Comparison of ENCODE assay signal across 8 cellular contexts in the genomic region with DNA sequence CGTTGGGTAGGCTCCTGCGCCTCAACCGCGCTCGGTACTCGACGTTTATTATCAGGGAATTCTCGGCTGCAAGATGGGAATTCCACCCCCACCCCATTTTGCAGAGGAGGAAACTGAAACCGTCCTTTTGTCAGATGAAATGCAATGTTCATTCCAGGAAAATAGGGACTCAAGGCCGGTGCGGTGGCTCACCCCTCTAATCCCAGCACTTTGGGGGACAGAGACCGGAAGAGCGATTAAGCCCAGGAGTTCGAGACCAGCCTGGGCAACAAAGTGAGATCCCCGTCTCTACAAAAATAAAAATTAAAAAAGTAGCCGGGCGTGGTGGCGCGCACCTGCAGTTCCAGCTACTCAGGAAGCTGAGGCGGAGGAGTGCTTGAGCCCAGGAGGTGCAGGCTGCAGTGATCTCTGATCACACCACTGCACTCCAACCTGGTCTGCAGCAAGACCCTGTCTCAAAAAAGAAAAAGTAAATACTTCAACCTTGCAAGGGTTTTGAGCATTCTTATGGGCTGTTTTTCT. TPM values are rescaled to one million over a fixed set of nuclear protein-coding genes. Genes with fewer than 3 reads are reported as not detected.
DNase-seq lines count a peak whose midpoint lies in the region; ATAC-seq and TF ChIP-seq lines count a peak whose summit lies in the region.

No MANE protein-coding gene starts in this region.

- H3K27me3 Mint-ChIP-seq in natural killer cell (ENCODE audit: low read depth in 2 of 2), result no peaks in the 10 kb centered on the region

- H4K20me1 ChIP-seq in BLaER1 treated with 17β-estradiol and CSF1 and Interleukin-3, amounts not matched to agents 10 nM and 100 nM, result peaks cover 0 to 11% (median 0%) of the 10 kb centered on the region in 11 experiments; a peak in 2 of 22 replicates
- no peaks in the 10 kb centered on the region for H4K20me1 ChIP-seq in MM.1S (ENCODE audit: insufficient read depth, low read length)

- peak overlapping the region; percentile 66 to 94 (median 91) for H3K27ac ChIP-seq in BLaER1 treated with 17β-estradiol and CSF1 and Interleukin-3, amounts not matched to agents 10 nM and 100 nM
- H3K27ac ChIP-seq in MM.1S (ENCODE audit: low read length) (peak overlapping the region; percentile 80), colonic mucosa (peak overlapping the region; percentile 99)

- no peaks in the 10 kb centered on the region for H3K9me3 Mint-ChIP-seq in natural killer cell

- peak overlapping the region; percentile 83 for H2AFZ ChIP-seq in MM.1S (ENCODE audit: low read length)

- peak overlapping the region; percentile 95 for H3K4me3 Mint-ChIP-seq in natural killer cell

- no peak for TF ChIP-seq CTCF in MM.1S (IDR thresholded peaks at IDR 0.05; ENCODE audit: low read length)
- TF ChIP-seq CTCF in colonic mucosa (IDR thresholded peaks at IDR 0.05), result no peak
- TF ChIP-seq CTCF in natural killer cell (IDR thresholded peaks at IDR 0.05), result no peak

- H3K4me1 Mint-ChIP-seq in natural killer cell, result peaks cover 18% of the 10 kb centered on the region in 2 donors

- H3K4me3 ChIP-seq in BLaER1 treated with 17β-estradiol and CSF1 and Interleukin-3, amounts not matched to agents 10 nM and 100 nM, result peak overlapping the region; percentile 80 to 98 (median 88)
- H3K4me3 ChIP-seq in MM.1S (ENCODE audit: low read length) (peak overlapping the region; percentile 94), colonic mucosa (peak overlapping the region; percentile 85)

- H3K4me1 ChIP-seq in BLaER1 treated with 17β-estradiol and CSF1 and Interleukin-3, amounts not matched to agents 10 nM and 100 nM, result peaks cover 47 to 82% (median 68%) of the 10 kb centered on the region in 10 experiments
- peaks cover 13% of the 10 kb centered on the region; the same call in 1 of the 2 replicates for H3K4me1 ChIP-seq in MM.1S (ENCODE audit: low read length)
- H3K4me1 ChIP-seq in colonic mucosa, result peaks cover 5% of the 10 kb centered on the region

- peaks cover 28% of the 10 kb centered on the region for H3K79me2 ChIP-seq in MM.1S (ENCODE audit: low read length)

- peak overlapping the region; percentile 88 to 97 (median 94) for H3K9ac ChIP-seq in BLaER1 treated with 17β-estradiol and CSF1 and Interleukin-3, amounts not matched to agents 10 nM and 100 nM
- H3K9ac ChIP-seq in MM.1S (ENCODE audit: low read length) (peak overlapping the region; percentile 97), colonic mucosa (ENCODE audit: low read depth in 2 of 2, low read length in 2 of 2) (peak overlapping the region; percentile 64 to 85)

- intact Hi-C loops in colonic mucosa (cut with DNase I), result no loop called here
- intact Hi-C loops in natural killer cell (cut with micrococcal nuclease), result loop anchor here (1.0 to 5.0 kb wide), 3 partner anchors 37 to 81 kb away; partner anchors contain the start of gene EIF4H

- ATAC-seq in natural killer cell (no peak), HG03378 (IDR thresholded peaks at IDR 0.05; ENCODE audit: unreplicated experiment) (no peak)

- H3K9me2 ChIP-seq in MM.1S (replicated peaks; ENCODE audit: insufficient read depth, low read length), result no peaks in the 10 kb centered on the region

- H3K9me3 ChIP-seq in BLaER1 treated with 17β-estradiol and CSF1 and Interleukin-3, amounts not matched to agents 10 nM and 100 nM (replicated peaks in 1 of 11), result no peaks in the 10 kb centered on the region
- H3K9me3 ChIP-seq in MM.1S (replicated peaks; ENCODE audit: insufficient read depth, low read length) (no peaks in the 10 kb centered on the region), colonic mucosa (no peaks in the 10 kb centered on the region)

- H3K36me3 Mint-ChIP-seq in natural killer cell, result no peaks in the 10 kb centered on the region

- DNase-seq in MM.1S, result no peak
- no peak for DNase-seq in colonic mucosa
- DNase-seq in natural killer cell, result no peak
- no peak for DNase-seq in NCI-H524 treated with DMSO at 0.1 percent for 48 hours (lab: John Stamatoyannopoulos, UW)
- DNase-seq in hepatic stellate cell (ENCODE audit: low spot score), result no peak
- no peak for DNase-seq in pons (ENCODE audit: low spot score)

- H3K27me3 ChIP-seq in BLaER1 treated with 17β-estradiol and CSF1 and Interleukin-3, amounts not matched to agents 10 nM and 100 nM, result no peaks in the 10 kb centered on the region
- H3K27me3 ChIP-seq in MM.1S (replicated peaks; ENCODE audit: insufficient read depth, low read length) (no peaks in the 10 kb centered on the region; the same call in 1 of the 2 replicates), colonic mucosa (no peaks in the 10 kb centered on the region)

- peak overlapping the region; percentile 81 to 97 (median 93) for H3K4me2 ChIP-seq in BLaER1 treated with 17β-estradiol and CSF1 and Interleukin-3, amounts not matched to agents 10 nM and 100 nM
- peak overlapping the region; percentile 75 for H3K4me2 ChIP-seq in MM.1S (ENCODE audit: low read depth, low read length)

- peaks cover 10% of the 10 kb centered on the region for H3F3A ChIP-seq in MM.1S (ENCODE audit: insufficient read depth, low read length)

- peak overlapping the region; percentile 93 to 98 for H3K27ac Mint-ChIP-seq in natural killer cell

- H3K36me3 ChIP-seq in BLaER1 treated with 17β-estradiol and CSF1 and Interleukin-3, amounts not matched to agents 10 nM and 100 nM, result peaks cover 15 to 34% (median 26%) of the 10 kb centered on the region in 11 experiments
- peaks cover 4% of the 10 kb centered on the region; the same call in 1 of the 2 replicates for H3K36me3 ChIP-seq in MM.1S (replicated peaks; ENCODE audit: insufficient read depth, low read length)
- H3K36me3 ChIP-seq in colonic mucosa, result no peaks in the 10 kb centered on the region

RNA-seq across cellular contexts. Expression of gene RFC2, which starts 0.7 kb away (rescaled TPM):
- total RNA-seq in colonic mucosa (10 to 100 TPM; 18.5 to 43.8 TPM), natural killer cell (10 to 100 TPM; 16.9 to 26.5 (median 20.5) TPM)

RNA-seq across cellular contexts. Expression of gene CLIP2, which starts 34.3 kb away (rescaled TPM):
- total RNA-seq in colonic mucosa, result 10 to 100 TPM; 77.8 to 81.6 TPM
- total RNA-seq in natural killer cell, result 10 to 100 TPM in 2 of 3 donors, 1 to 10 TPM in 1; 8.5 to 14.7 (median 10.5) TPM

RNA-seq across cellular contexts. Expression of gene LAT2, which starts 45.1 kb away (rescaled TPM):
- 1 to 10 TPM; 3.5 to 4.0 TPM for total RNA-seq in colonic mucosa
- total RNA-seq in natural killer cell, result 100 to 1,000 TPM; 124 to 163 (median 145) TPM

Comparison
In these comparisons a context has a peak if more than half of its experiments do, and no peak if none do; other contexts are left out.
1. RNA of gene CLIP2, which starts 34.3 kb away (total RNA-seq): 77.8 to 81.6 TPM in colonic mucosa; 8.5 to 14.7 TPM in natural killer cell; every median in the first group is over 4 times any median in the second.
2. RNA of gene LAT2, which starts 45.1 kb away (total RNA-seq): 124 to 163 TPM in natural killer cell; 3.5 to 4.0 TPM in colonic mucosa; every median in the first group is over 10 times any median in the second.
3. Peak in every context shown above with its lines, with median percentiles within 50 percentile points of each other: H3K27ac ChIP-seq, H3K4me3 ChIP-seq and H3K9ac ChIP-seq.